Comparison of ENCODE assay signal across 22 cellular contexts in genomic region chr12:74152370-74152769, GRCh38.
DNase-seq lines count a peak whose midpoint lies in the region; ATAC-seq and TF ChIP-seq lines count a peak whose summit lies in the region.
"Had no signal": no experiment of that assay in that cellular context is flagged by ENCODE, and none has a peak within 500 bp of the region (broad histone marks: within the 10 kb centered on the region; RNA-seq: fewer than 3 reads in every experiment).

No MANE protein-coding gene starts in this region.

- intact Hi-C loops in upper lobe of right lung (cut with DNase I) = no loop called here

- no peaks in the 10 kb centered on the region for H3K9me3 ChIP-seq in upper lobe of right lung
- H3K9me3 ChIP-seq: BE2C had no signal

- H3K36me3 ChIP-seq in upper lobe of right lung = no peaks in the 10 kb centered on the region
- H3K36me3 ChIP-seq: BE2C had no signal

- no peak for TF ChIP-seq CTCF in upper lobe of right lung (IDR thresholded peaks at IDR 0.05)

- ATAC-seq in HG02884 (IDR thresholded peaks at IDR 0.05; ENCODE audit: unreplicated experiment) = no peak
- ATAC-seq in upper lobe of right lung = no peak
- no peak for ATAC-seq in GM19397 (IDR thresholded peaks at IDR 0.05; ENCODE audit: unreplicated experiment)
- ATAC-seq: GM12878, HepG2 had no signal

- H3K27ac ChIP-seq in upper lobe of right lung = no peak overlapping the region
- H3K27ac ChIP-seq: GM23248 had no signal

- H3K27me3 ChIP-seq in upper lobe of right lung = no peaks in the 10 kb centered on the region
- H3K27me3 ChIP-seq: BE2C had no signal

- no peak overlapping the region for H3K4me3 ChIP-seq in upper lobe of right lung
- H3K4me3 ChIP-seq: GM12878, GM23248 had no signal

- peak; percentile 16 for DNase-seq in NCI-H2227 (lab: John Stamatoyannopoulos, UW; ENCODE audit: unreplicated experiment)
- DNase-seq in brain pericyte (ENCODE audit: low read depth, low spot score) = peak; percentile 36
- peak; percentile 9 for DNase-seq in left kidney (ENCODE audit: low read depth, low spot score)
- peak; percentile 65 for DNase-seq in smooth muscle cell of the brain vasculature (ENCODE audit: low read depth, low spot score)
- DNase-seq in glomerular visceral epithelial cell (ENCODE audit: extremely low spot score) = no peak
- no peak for DNase-seq in upper lobe of right lung
- DNase-seq: ACHN; BE2C; C1 segment of cervical spinal cord; CD4-positive, CD25-positive, alpha-beta regulatory T cell; CD8-positive, alpha-beta memory T cell; COR-L47; DMS 273 treated with DMSO at 0.1 percent for 48 hours; DMS53; DND-41; EL; GM23248; HCEC 1CT had no signal

- no peaks in the 10 kb centered on the region for H3K4me1 ChIP-seq in upper lobe of right lung
- H3K4me1 ChIP-seq: BE2C had no signal

Comparison
In these comparisons a context has a peak if more than half of its experiments do, and no peak if none do; other contexts are left out.
1. DNase-seq: peak in NCI-H2227 (single experiment), brain pericyte (single experiment), left kidney (single experiment) and smooth muscle cell of the brain vasculature (single experiment); none in glomerular visceral epithelial cell (single experiment) and upper lobe of right lung (single experiment).